In genomic region chr6:21392177-21392576, GRCh38 we compare ENCODE assay signal across 1 cellular context.
TF ChIP-seq lines count a peak whose summit lies in the region.

No MANE protein-coding gene starts in this region.

TF ChIP-seq in GM23338, 12 proteins besides CTCF, POLR2A, EP300 and RAD21 (continued from another document):
- no peak for TF ChIP-seq REST (IDR thresholded peaks at IDR 0.05; ENCODE audit: unreplicated experiment)
